Comparison of ENCODE assay signal across 22 cellular contexts in the genomic region with DNA sequence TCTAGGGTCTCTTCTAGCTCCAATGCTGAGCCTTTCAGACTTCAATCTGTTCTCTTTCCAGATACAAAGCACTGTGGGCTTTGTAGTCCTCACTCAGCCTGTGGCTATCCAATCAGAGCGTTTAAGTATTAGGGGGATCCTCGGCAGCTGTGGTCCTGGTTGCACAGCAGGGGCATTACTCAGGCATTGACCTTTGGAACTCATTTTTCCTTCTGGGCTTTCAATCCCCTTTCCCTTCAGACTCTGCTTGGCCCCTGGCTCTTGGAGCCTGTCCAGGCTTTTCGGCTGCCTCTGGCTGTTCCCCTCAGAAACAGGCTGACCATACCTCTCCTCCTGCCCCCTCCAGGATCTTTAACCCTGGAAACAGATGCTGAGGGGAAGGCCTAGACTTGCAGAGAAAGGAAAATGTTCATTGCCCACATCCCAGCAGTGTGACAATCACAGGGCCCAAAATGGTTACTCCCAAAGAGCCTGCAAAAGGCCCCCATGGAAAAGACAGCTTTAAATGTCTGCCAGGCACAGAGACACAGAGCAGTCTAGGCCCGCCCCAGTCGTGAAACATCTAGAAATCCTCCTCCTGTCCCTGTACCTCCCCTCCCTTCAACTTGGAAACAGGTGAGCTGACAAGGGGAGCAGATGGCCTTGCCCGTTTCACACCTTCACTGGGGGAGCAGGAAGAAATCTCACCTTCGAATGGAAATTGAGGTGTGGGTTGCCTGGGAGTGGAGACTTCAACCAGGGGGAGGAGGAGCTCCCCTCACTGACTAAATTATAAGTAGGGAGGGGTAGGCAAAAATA. TPM values are rescaled to one million over a fixed set of nuclear protein-coding genes. Genes with fewer than 3 reads are reported as not detected.
DNase-seq lines count a peak whose midpoint lies in the region; ATAC-seq and TF ChIP-seq lines count a peak whose summit lies in the region.
"Had no signal": no experiment of that assay in that cellular context is flagged by ENCODE, and none has a peak within 500 bp of the region (broad histone marks: within the 10 kb centered on the region; RNA-seq: fewer than 3 reads in every experiment).

No MANE protein-coding gene starts in this region.

- H3K4me3 ChIP-seq in H7 (ENCODE audit: insufficient read depth, low read depth, low read length) (no peak overlapping the region), skeletal muscle tissue (ENCODE audit: low read length in 3 of 3) (no peak overlapping the region)
- H3K4me3 ChIP-seq: pancreas had no signal

- H3K27me3 Mint-ChIP-seq in brain (peaks cover under 1% of the 10 kb centered on the region), mesothelial cell of epicardium (ENCODE audit: low read depth) (no peaks in the 10 kb centered on the region)
- H3K27me3 Mint-ChIP-seq in activated T-helper 1 cell treated with anti-CD3 and anti-CD28 coated beads, Interleukin-12 subunit alpha, Interleukin-12 subunit beta, Interleukin-2, Interleukin-4 antibody, amounts not matched to agents 30 ng/mL and 10 ng/mL and 1 ng/mL, durations not matched to agents 14 hours and 24 hours and 36 hours (ENCODE audit: insufficient read depth): peaks cover 9% of the 10 kb centered on the region

- TF ChIP-seq CTCF in brain (conservative IDR thresholded peaks at IDR 0.05) (no peak), mesothelial cell of epicardium (IDR thresholded peaks at IDR 0.05; ENCODE audit: unreplicated experiment) (no peak)

- H3K9me3 ChIP-seq in skeletal muscle tissue (ENCODE audit: control insufficient read depth in 3 of 3, low read length in 3 of 3): no peaks in the 10 kb centered on the region
- H3K9me3 ChIP-seq: pancreas had no signal

- H3K27me3 ChIP-seq in H7 (ENCODE audit: control insufficient read depth, insufficient read depth, low read length): no peaks in the 10 kb centered on the region
- H3K27me3 ChIP-seq in skeletal muscle tissue (ENCODE audit: control insufficient read depth in 3 of 3, insufficient read depth in 3 of 3, low read length in 3 of 3): no peaks in the 10 kb centered on the region
- H3K27me3 ChIP-seq: pancreas had no signal

- H3K36me3 Mint-ChIP-seq in brain: no peaks in the 10 kb centered on the region
- no peaks in the 10 kb centered on the region for H3K36me3 Mint-ChIP-seq in mesothelial cell of epicardium
- H3K36me3 Mint-ChIP-seq in activated T-helper 1 cell treated with anti-CD3 and anti-CD28 coated beads, Interleukin-12 subunit alpha, Interleukin-12 subunit beta, Interleukin-2, Interleukin-4 antibody, amounts not matched to agents 30 ng/mL and 10 ng/mL and 1 ng/mL, durations not matched to agents 14 hours and 24 hours and 36 hours (ENCODE audit: low read depth): no peaks in the 10 kb centered on the region
- H3K36me3 Mint-ChIP-seq: activated CD8-positive, alpha-beta memory T cell treated with anti-CD3 and anti-CD28 coated beads, Interleukin-2, amount 10 ng/mL, durations not matched to agents 7 days and 5 days; activated naive CD4-positive, alpha-beta T cell treated with anti-CD3 and anti-CD28 coated beads, Interleukin-2, amount 10 ng/mL, durations not matched to agents 7 days and 5 days; CD14-positive monocyte; IgD-negative memory B cell; naive thymus-derived CD8-positive, alpha-beta T cell had no signal

- H3K27ac Mint-ChIP-seq in brain (peak overlapping the region; percentile 16 to 72 (median 67)), mesothelial cell of epicardium (peak overlapping the region; percentile 21)
- H3K27ac Mint-ChIP-seq in activated T-helper 1 cell treated with anti-CD3 and anti-CD28 coated beads, Interleukin-12 subunit alpha, Interleukin-12 subunit beta, Interleukin-2, Interleukin-4 antibody, amounts not matched to agents 30 ng/mL and 10 ng/mL and 1 ng/mL, durations not matched to agents 14 hours and 24 hours and 36 hours: no peak overlapping the region
- H3K27ac Mint-ChIP-seq: activated CD8-positive, alpha-beta memory T cell treated with anti-CD3 and anti-CD28 coated beads, Interleukin-2, amount 10 ng/mL, durations not matched to agents 7 days and 5 days; activated naive CD4-positive, alpha-beta T cell treated with anti-CD3 and anti-CD28 coated beads, Interleukin-2, amount 10 ng/mL, durations not matched to agents 7 days and 5 days; CD14-positive monocyte; IgD-negative memory B cell; naive thymus-derived CD8-positive, alpha-beta T cell had no signal

- no peak for ATAC-seq in activated CD4-positive, CD25-positive, alpha-beta regulatory T cell treated with anti-CD3 and anti-CD28 coated beads, Interleukin-2, amount 50 U/mL, for 24 hours
- ATAC-seq: activated CD8-positive, alpha-beta memory T cell treated with anti-CD3 and anti-CD28 coated beads, Interleukin-2, amount 10 ng/mL, durations not matched to agents 7 days and 5 days; naive thymus-derived CD8-positive, alpha-beta T cell; pancreas had no signal

- peak; percentile 57 for DNase-seq in H7
- no peak for DNase-seq in mesothelial cell of epicardium (ENCODE audit: low spot score in 2 of 2, unreplicated experiment in 2 of 2)
- no peak for DNase-seq in NK-92 (lab: John Stamatoyannopoulos, UW; ENCODE audit: unreplicated experiment)
- no peak for DNase-seq in activated T-helper 1 cell treated with anti-CD3 and anti-CD28 coated beads, Interleukin-12 subunit alpha, Interleukin-12 subunit beta, Interleukin-2, Interleukin-4 antibody, amounts not matched to agents 30 ng/mL and 10 ng/mL and 1 ng/mL, durations not matched to agents 14 hours and 24 hours and 36 hours (ENCODE audit: low spot score)
- DNase-seq: activated CD4-positive, alpha-beta T cell treated with anti-CD3 and anti-CD28 coated beads, Interleukin-2, amount 50 U/mL, for 1 hour; activated CD8-positive, alpha-beta memory T cell treated with anti-CD3 and anti-CD28 coated beads, Interleukin-2, amount 10 ng/mL, durations not matched to agents 7 days and 5 days; activated naive CD4-positive, alpha-beta T cell treated with anti-CD3 and anti-CD28 coated beads, Interleukin-2, amount 10 ng/mL, durations not matched to agents 7 days and 5 days; central memory CD4-positive, alpha-beta T cell; naive thymus-derived CD8-positive, alpha-beta T cell; NCI-H1092 treated with DMSO at 0.1 percent for 48 hours; NCI-H187 treated with DMSO at 0.1 percent for 48 hours; NCI-H226; NCI-H748 treated with DMSO at 0.1 percent for 48 hours; OCI-M1; pancreas; T-helper 9 cell; WERI-Rb-1 had no signal

- H3K4me3 Mint-ChIP-seq in brain: no peak overlapping the region
- H3K4me3 Mint-ChIP-seq in mesothelial cell of epicardium: no peak overlapping the region
- no peak overlapping the region for H3K4me3 Mint-ChIP-seq in activated T-helper 1 cell treated with anti-CD3 and anti-CD28 coated beads, Interleukin-12 subunit alpha, Interleukin-12 subunit beta, Interleukin-2, Interleukin-4 antibody, amounts not matched to agents 30 ng/mL and 10 ng/mL and 1 ng/mL, durations not matched to agents 14 hours and 24 hours and 36 hours
- H3K4me3 Mint-ChIP-seq: activated CD8-positive, alpha-beta memory T cell treated with anti-CD3 and anti-CD28 coated beads, Interleukin-2, amount 10 ng/mL, durations not matched to agents 7 days and 5 days; activated naive CD4-positive, alpha-beta T cell treated with anti-CD3 and anti-CD28 coated beads, Interleukin-2, amount 10 ng/mL, durations not matched to agents 7 days and 5 days; CD14-positive monocyte; IgD-negative memory B cell; naive thymus-derived CD8-positive, alpha-beta T cell had no signal

- H3K9ac ChIP-seq in skeletal muscle tissue (ENCODE audit: low read depth in 1 of 3, low read length in 3 of 3): peak overlapping the region; percentile 3 to 61 (median 50)

- intact Hi-C loops in activated T-helper 1 cell treated with anti-CD3 and anti-CD28 coated beads, Interleukin-12 subunit alpha, Interleukin-12 subunit beta, Interleukin-2, Interleukin-4 antibody, amounts not matched to agents 30 ng/mL and 10 ng/mL and 1 ng/mL, durations not matched to agents 14 hours and 24 hours and 36 hours (cut with micrococcal nuclease): no loop called here

- H3K9me3 Mint-ChIP-seq in brain (no peaks in the 10 kb centered on the region), mesothelial cell of epicardium (no peaks in the 10 kb centered on the region)
- H3K9me3 Mint-ChIP-seq in activated T-helper 1 cell treated with anti-CD3 and anti-CD28 coated beads, Interleukin-12 subunit alpha, Interleukin-12 subunit beta, Interleukin-2, Interleukin-4 antibody, amounts not matched to agents 30 ng/mL and 10 ng/mL and 1 ng/mL, durations not matched to agents 14 hours and 24 hours and 36 hours: no peaks in the 10 kb centered on the region
- H3K9me3 Mint-ChIP-seq: activated naive CD4-positive, alpha-beta T cell treated with anti-CD3 and anti-CD28 coated beads, Interleukin-2, amount 10 ng/mL, durations not matched to agents 7 days and 5 days; naive thymus-derived CD8-positive, alpha-beta T cell had no signal

- H3K36me3 ChIP-seq in H7 (replicated peaks; ENCODE audit: control insufficient read depth, insufficient read depth, low read length) (no peaks in the 10 kb centered on the region), skeletal muscle tissue (ENCODE audit: control insufficient read depth in 3 of 3, insufficient read depth in 3 of 3, low read length in 3 of 3) (no peaks in the 10 kb centered on the region)
- H3K36me3 ChIP-seq: pancreas, WERI-Rb-1 had no signal

- H3K27ac ChIP-seq in skeletal muscle tissue (ENCODE audit: low read depth, low read length): peak overlapping the region; percentile 68
- H3K27ac ChIP-seq: pancreas, WERI-Rb-1 had no signal

- H3K4me1 ChIP-seq in skeletal muscle tissue (ENCODE audit: control insufficient read depth in 3 of 3, insufficient read depth in 3 of 3, low read length in 3 of 3): peaks cover 22 to 35% (median 25%) of the 10 kb centered on the region in 3 donors
- H3K4me1 ChIP-seq: pancreas had no signal

- H3K4me1 Mint-ChIP-seq in brain (peaks cover 38% of the 10 kb centered on the region), mesothelial cell of epicardium (peaks cover 15% of the 10 kb centered on the region)
- H3K4me1 Mint-ChIP-seq in activated T-helper 1 cell treated with anti-CD3 and anti-CD28 coated beads, Interleukin-12 subunit alpha, Interleukin-12 subunit beta, Interleukin-2, Interleukin-4 antibody, amounts not matched to agents 30 ng/mL and 10 ng/mL and 1 ng/mL, durations not matched to agents 14 hours and 24 hours and 36 hours (ENCODE audit: low read depth): no peaks in the 10 kb centered on the region
- H3K4me1 Mint-ChIP-seq: activated CD8-positive, alpha-beta memory T cell treated with anti-CD3 and anti-CD28 coated beads, Interleukin-2, amount 10 ng/mL, durations not matched to agents 7 days and 5 days; activated naive CD4-positive, alpha-beta T cell treated with anti-CD3 and anti-CD28 coated beads, Interleukin-2, amount 10 ng/mL, durations not matched to agents 7 days and 5 days; naive thymus-derived CD8-positive, alpha-beta T cell had no signal

RNA-seq across cellular contexts. Expression of gene C1QTNF2, which starts 13.7 kb away (rescaled TPM):
- total RNA-seq in H7 (2014; rRNA removed; shearing (Covaris generic)): 0.04 TPM in 1 of 2 replicates, not detected in the other
- 0.39 TPM for polyA plus RNA-seq in brain (ENCODE audit: insufficient read depth, low read depth, low replicate concordance)
- 1.3 to 1.8 TPM (median 1.4 TPM) in 3 replicates for total RNA-seq in mesothelial cell of epicardium
- 15.1 TPM for total RNA-seq in skeletal muscle tissue
- not detected in 2 replicates for total RNA-seq in activated T-helper 1 cell treated with anti-CD3 and anti-CD28 coated beads, Interleukin-12 subunit alpha, Interleukin-12 subunit beta, Interleukin-2, Interleukin-4 antibody, amounts not matched to agents 30 ng/mL and 10 ng/mL and 1 ng/mL, durations not matched to agents 14 hours and 24 hours and 36 hours
- total RNA-seq: activated CD8-positive, alpha-beta memory T cell treated with anti-CD3 and anti-CD28 coated beads, Interleukin-2, amount 10 ng/mL, durations not matched to agents 7 days and 5 days; naive thymus-derived CD8-positive, alpha-beta T cell had no signal
- polyA plus RNA-seq: CD14-positive monocyte; IgD-negative memory B cell; naive thymus-derived CD8-positive, alpha-beta T cell had no signal

RNA-seq across cellular contexts. Expression of gene FAM200C, which starts 43.1 kb away (rescaled TPM):
- total RNA-seq in H7 (2014; rRNA removed; shearing (Covaris generic)): 4.8 and 6.3 TPM in 2 replicates
- polyA plus RNA-seq in brain (ENCODE audit: insufficient read depth, low read depth, low replicate concordance): 3.9 TPM
- 5.8 to 6.6 TPM (median 6.0 TPM) in 3 replicates for total RNA-seq in mesothelial cell of epicardium
- 13.0 TPM for total RNA-seq in skeletal muscle tissue
- 0.65 and 0.98 TPM in 2 replicates for total RNA-seq in activated T-helper 1 cell treated with anti-CD3 and anti-CD28 coated beads, Interleukin-12 subunit alpha, Interleukin-12 subunit beta, Interleukin-2, Interleukin-4 antibody, amounts not matched to agents 30 ng/mL and 10 ng/mL and 1 ng/mL, durations not matched to agents 14 hours and 24 hours and 36 hours

RNA-seq across cellular contexts. Expression of gene CCNJL, which starts 44.4 kb away (rescaled TPM):
- total RNA-seq in H7 (2014; rRNA removed; shearing (Covaris generic)): 17.8 and 20.9 TPM in 2 replicates
- 8.4 TPM for polyA plus RNA-seq in brain (ENCODE audit: insufficient read depth, low read depth, low replicate concordance)
- total RNA-seq in mesothelial cell of epicardium: 8.2 to 9.7 TPM (median 8.9 TPM) in 3 replicates
- 3.1 TPM for total RNA-seq in skeletal muscle tissue
- not detected in 2 replicates for total RNA-seq in activated T-helper 1 cell treated with anti-CD3 and anti-CD28 coated beads, Interleukin-12 subunit alpha, Interleukin-12 subunit beta, Interleukin-2, Interleukin-4 antibody, amounts not matched to agents 30 ng/mL and 10 ng/mL and 1 ng/mL, durations not matched to agents 14 hours and 24 hours and 36 hours
- total RNA-seq: naive thymus-derived CD8-positive, alpha-beta T cell had no signal
- polyA plus RNA-seq: CD14-positive monocyte; IgD-negative memory B cell; naive thymus-derived CD8-positive, alpha-beta T cell had no signal
